15 cellular contexts compared by ENCODE assay signal in the genomic region with DNA sequence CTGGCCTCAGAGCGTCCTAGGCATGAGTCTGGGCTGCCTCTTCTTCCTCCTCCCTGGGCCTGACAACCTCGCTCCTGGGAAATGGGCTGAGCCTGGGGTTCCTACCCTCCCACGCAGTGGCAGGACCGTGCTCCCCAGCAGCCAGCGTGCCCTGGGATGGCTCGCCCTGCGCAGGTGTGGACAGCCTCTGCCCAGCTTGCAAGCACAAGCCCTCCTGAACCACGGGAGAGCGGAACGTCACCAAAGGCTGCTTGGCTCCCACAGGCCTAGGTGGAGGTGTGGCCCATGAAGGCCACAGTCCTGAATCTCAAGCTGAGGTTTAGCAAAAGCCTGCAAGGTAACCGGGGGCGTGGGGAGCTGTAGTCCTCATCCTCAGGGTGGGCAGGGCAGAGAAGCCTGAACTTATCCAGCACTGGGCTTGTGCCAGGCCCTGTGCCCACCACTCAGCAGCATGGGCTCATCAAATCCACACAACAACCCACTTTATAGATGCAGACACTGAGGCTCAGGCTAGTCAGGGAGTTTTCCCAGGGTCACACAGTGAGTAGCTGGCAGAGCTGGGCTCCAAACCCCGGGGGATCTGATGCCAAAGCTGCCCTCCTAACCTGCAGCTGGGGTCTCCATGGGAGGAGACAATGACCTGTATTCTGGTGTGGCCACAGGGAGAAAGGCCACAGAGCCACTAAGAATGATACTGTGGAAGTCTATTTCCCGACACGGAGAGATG. TPM values are rescaled to one million over a fixed set of nuclear protein-coding genes. Genes with fewer than 3 reads are reported as not detected.
DNase-seq lines count a peak whose midpoint lies in the region; ATAC-seq, FAIRE-seq and TF ChIP-seq lines count a peak whose summit lies in the region.
"Had no signal": no experiment of that assay in that cellular context is flagged by ENCODE, and none has a peak within 500 bp of the region (broad histone marks: within the 10 kb centered on the region; RNA-seq: fewer than 3 reads in every experiment).

No MANE protein-coding gene starts in this region.

- no peak overlapping the region for H3K4ac ChIP-seq in neuronal stem cell (ENCODE audit: low read length)

- no peaks in the 10 kb centered on the region for H4K20me1 ChIP-seq in HepG2 (ENCODE audit: insufficient read depth, low read length)
- no peaks in the 10 kb centered on the region for H4K20me1 ChIP-seq in K562 (replicated peaks; ENCODE audit: control insufficient read depth, insufficient read depth, low read length)

- TF ChIP-seq EP300 in HepG2 (IDR thresholded peaks at IDR 0.05; ENCODE audit: low read depth in 2 of 2, low read length in 2 of 2), result no peak
- TF ChIP-seq EP300 in HepG2 (CRISPR knock-in tag; IDR thresholded peaks at IDR 0.05; ENCODE audit: borderline replicate concordance), result no peak
- TF ChIP-seq EP300 in K562 (IDR thresholded peaks at IDR 0.05; ENCODE audit: low read length), result no peak

- H3K23ac ChIP-seq in neuronal stem cell (ENCODE audit: low read depth, low read length, poor library complexity), result no peak overlapping the region

- TF ChIP-seq CTCF in HepG2 (CRISPR knock-in tag; IDR thresholded peaks at IDR 0.05), result no peak
- TF ChIP-seq CTCF in right lobe of liver (IDR thresholded peaks at IDR 0.05), result no peak
- TF ChIP-seq CTCF in K562 (IDR thresholded peaks at IDR 0.05 in 2 of 3, conservative IDR thresholded peaks at IDR 0.05 in 1 of 3; ENCODE audit: insufficient read depth in 2 of 3, low read depth in 1 of 3, low read length in 3 of 3), result no peak
- TF ChIP-seq CTCF in lower lobe of right lung (IDR thresholded peaks at IDR 0.05), result no peak

- H3K79me2 ChIP-seq in HepG2 (ENCODE audit: insufficient read depth, low read length) (no peaks in the 10 kb centered on the region), K562 (ENCODE audit: control insufficient read depth, insufficient read depth, low read length) (no peaks in the 10 kb centered on the region)

- H3K27ac ChIP-seq in HepG2 (ENCODE audit: extremely low read length, insufficient read depth, low read length) (no peak overlapping the region), right lobe of liver (no peak overlapping the region), K562 (ENCODE audit: extremely low read depth, low read depth, low read length) (no peak overlapping the region; the same call in 2 of the 3 replicates), neuronal stem cell (replicated peaks; ENCODE audit: low read length) (no peak overlapping the region), lower lobe of right lung (no peak overlapping the region)

- H3K14ac ChIP-seq in neuronal stem cell (ENCODE audit: low read length), result peak overlapping the region; percentile 42

- H3K9me3 ChIP-seq in HepG2 (ENCODE audit: low read length) (no peaks in the 10 kb centered on the region), right lobe of liver (no peaks in the 10 kb centered on the region), K562 (replicated peaks; ENCODE audit: control insufficient read depth, insufficient read depth, low read depth, low read length) (no peaks in the 10 kb centered on the region), neuronal stem cell (replicated peaks in 1 of 2; ENCODE audit: control insufficient read depth in 2 of 2, insufficient read depth in 1 of 2, low read depth in 1 of 2, low read length in 2 of 2) (no peaks in the 10 kb centered on the region), lower lobe of right lung (no peaks in the 10 kb centered on the region)
- H3K9me3 ChIP-seq: Caco-2, HAP-1 had no signal

- H2BK120ac ChIP-seq in neuronal stem cell (ENCODE audit: low read depth, low read length), result no peak overlapping the region

- no peak overlapping the region for H2BK15ac ChIP-seq in neuronal stem cell (ENCODE audit: low read length)

- BruUV-seq in HepG2 (replicated peaks; lab: Mats Ljungman, UMichigan), result no TSS peak
- no TSS peak for BruUV-seq in K562 (replicated peaks; lab: Mats Ljungman, UMichigan)

- ATAC-seq in HepG2 (no peak), right lobe of liver (no peak), K562 (no peak), lower lobe of right lung (no peak)
- ATAC-seq: Panc1 had no signal

- peak overlapping the region; percentile 63 for H3K18ac ChIP-seq in neuronal stem cell (ENCODE audit: low read length)

- H3K4me3 ChIP-seq in HepG2 (replicated peaks in 1 of 3; ENCODE audit: insufficient read depth in 1 of 3, low read depth in 2 of 3, low read length in 3 of 3) (no peak overlapping the region), right lobe of liver (no peak overlapping the region), K562 (no peak overlapping the region), neuronal stem cell (ENCODE audit: low read length in 2 of 2) (no peak overlapping the region), lower lobe of right lung (no peak overlapping the region)
- H3K4me3 ChIP-seq: HAP-1 had no signal

- no peak for DNase-seq in HepG2 (ENCODE audit: low spot score)
- DNase-seq in right lobe of liver, result no peak
- DNase-seq in K562 (ENCODE audit: extremely low read depth in 1 of 4, low spot score in 3 of 4), result no peak
- no peak for DNase-seq in neuronal stem cell (ENCODE audit: low spot score)
- DNase-seq in lower lobe of right lung, result no peak
- no peak for DNase-seq in DMS153 treated with DMSO at 0.1 percent for 48 hours (lab: John Stamatoyannopoulos, UW; ENCODE audit: unreplicated experiment)
- no peak for DNase-seq in H4 (ENCODE audit: low spot score)
- DNase-seq: Caco-2, GDM1, NCI-H1092 treated with DMSO at 0.1 percent for 48 hours, NCI-H146, NCI-H2081, NCI-H446 treated with DMSO at 0.1 percent for 48 hours had no signal

- H4K91ac ChIP-seq in neuronal stem cell (ENCODE audit: low read depth, low read length, poor library complexity), result no peak overlapping the region

- no peaks in the 10 kb centered on the region for H3K9me1 ChIP-seq in K562 (ENCODE audit: control insufficient read depth, insufficient read depth, low read length)

- CTCF ChIA-PET in HepG2 (lab: Yijun Ruan, JAX; ENCODE audit: low intra/inter-chr PET ratio, low total read pairs), result no interaction called here
- CTCF ChIA-PET in K562 (lab: Yijun Ruan, JAX; ENCODE audit: low intra/inter-chr PET ratio), result no interaction called here

- peak overlapping the region; percentile 67 for H2BK12ac ChIP-seq in neuronal stem cell (ENCODE audit: low read length)

- in situ Hi-C loops in HepG2 (cut with HindIII; ENCODE audit: extremely low pct_ligation_motif_present, low pct_unique_long_range_greater_than_20kb) (no loop called here), K562 (cut with MboI) (no loop called here)

- H2BK5ac ChIP-seq in neuronal stem cell (ENCODE audit: low read length), result no peak overlapping the region

- TF ChIP-seq POLR2A in HepG2 (IDR thresholded peaks at IDR 0.05; ENCODE audit: insufficient read depth in 1 of 2, low read depth in 2 of 2, low read length in 2 of 2) (no peak), right lobe of liver (IDR thresholded peaks at IDR 0.05) (no peak), K562 (conservative IDR thresholded peaks at IDR 0.05) (no peak)

- intact Hi-C loops in HepG2 (cut with micrococcal nuclease; ENCODE audit: unreplicated experiment) (no loop called here), right lobe of liver (cut with DNase I) (no loop called here), K562 (cut with micrococcal nuclease) (no loop called here), lower lobe of right lung (cut with DNase I) (no loop called here)

- H3K79me1 ChIP-seq in neuronal stem cell (ENCODE audit: low read depth, low read length), result no peaks in the 10 kb centered on the region

- no peak for TF ChIP-seq RAD21 in HepG2 (CRISPR knock-in tag; IDR thresholded peaks at IDR 0.05)
- no peak for TF ChIP-seq RAD21 in K562 (CRISPR knock-in tag; conservative IDR thresholded peaks at IDR 0.05 in 1 of 2, IDR thresholded peaks at IDR 0.05 in 1 of 2)

- H2AK5ac ChIP-seq in neuronal stem cell (ENCODE audit: low read depth, low read length), result peak overlapping the region; percentile 31

- H3K9ac ChIP-seq in HepG2 (ENCODE audit: insufficient read depth, low read depth, low read length), result no peak overlapping the region
- peak overlapping the region in 1 of 2 experiments; percentile 74; a peak in 1 of 4 replicates for H3K9ac ChIP-seq in K562 (ENCODE audit: insufficient read depth in 1 of 2, low read depth in 2 of 2, low read length in 2 of 2)
- H3K9ac ChIP-seq in neuronal stem cell (ENCODE audit: low read depth, low read length, poor library complexity), result no peak overlapping the region

- 37% methylated on average over 15 of the region's 15 CpGs for WGBS in HepG2 (ENCODE audit: low lambda C conversion rate)
- 100% methylated on average over 1 of the region's 15 CpGs for WGBS in right lobe of liver (ENCODE audit: insufficient coverage, low coverage, low lambda C conversion rate, missing lambda C conversion rate)
- 74% methylated on average over 14 of the region's 15 CpGs for WGBS in K562 (ENCODE audit: insufficient coverage, low coverage, missing lambda C conversion rate)
- WGBS in neuronal stem cell (ENCODE audit: extremely low coverage in 2 of 2, insufficient read length in 2 of 2, insufficient replicate concordance in 1 of 2), 2 donors, result no CpG with 5 or more reads among the region's 15 CpGs

- FAIRE-seq in HepG2 (lab: Jason Lieb, UNC) (no peak), K562 (lab: Jason Lieb, UNC) (no peak)

- no peaks in the 10 kb centered on the region for H3K36me3 ChIP-seq in HepG2 (replicated peaks in 1 of 2; ENCODE audit: control insufficient read depth in 1 of 2, insufficient read depth in 2 of 2, low read length in 2 of 2)
- H3K36me3 ChIP-seq in right lobe of liver, result no peaks in the 10 kb centered on the region
- no peaks in the 10 kb centered on the region for H3K36me3 ChIP-seq in K562 (ENCODE audit: control insufficient read depth, insufficient read depth, low read length)
- no peaks in the 10 kb centered on the region for H3K36me3 ChIP-seq in neuronal stem cell (replicated peaks in 1 of 2; ENCODE audit: control insufficient read depth in 2 of 2, insufficient read depth in 2 of 2, low read length in 2 of 2)
- no peaks in the 10 kb centered on the region for H3K36me3 ChIP-seq in lower lobe of right lung
- H3K36me3 ChIP-seq: HAP-1 had no signal

- H4K8ac ChIP-seq in neuronal stem cell (ENCODE audit: low read depth, low read length), result no peak overlapping the region

- POLR2A ChIA-PET in HepG2 (lab: Yijun Ruan, JAX), result no interaction called here
- POLR2A ChIA-PET in K562 (lab: Yijun Ruan, JAX), result interaction anchor here (0.6 to 1.7 kb wide), 4 partner anchors 15 to 22 kb away, joined by 3 to 6 read pairs (median 4); no protein-coding TSS in a partner anchor

- 0 out of 2 replicates have a peak, but pooled peaks cover 10% of the 10 kb centered on the region for H3K4me1 ChIP-seq in HepG2 (ENCODE audit: insufficient read depth, low read length)
- H3K4me1 ChIP-seq in right lobe of liver, result no peaks in the 10 kb centered on the region
- H3K4me1 ChIP-seq in K562 (replicated peaks in 1 of 2; ENCODE audit: control insufficient read depth in 2 of 2, insufficient read depth in 2 of 2, low read length in 2 of 2), result peaks cover 65 to 66% of the 10 kb centered on the region in 2 experiments
- H3K4me1 ChIP-seq in neuronal stem cell (ENCODE audit: control insufficient read depth in 2 of 2, insufficient read depth in 1 of 2, low read depth in 1 of 2, low read length in 2 of 2), result no peaks in the 10 kb centered on the region
- H3K4me1 ChIP-seq in lower lobe of right lung, result no peaks in the 10 kb centered on the region
- H3K4me1 ChIP-seq: Caco-2, HAP-1 had no signal

- H3K4me2 ChIP-seq in HepG2 (ENCODE audit: low read depth, low read length) (no peak overlapping the region), K562 (ENCODE audit: insufficient read depth, low read length) (no peak overlapping the region), neuronal stem cell (ENCODE audit: insufficient read depth, low read length, poor library complexity, severe bottlenecking) (no peak overlapping the region)

- H3K27me3 ChIP-seq in HepG2 (ENCODE audit: control insufficient read depth in 1 of 2, insufficient read depth in 2 of 2, low read length in 2 of 2) (peaks cover 16 to 68% of the 10 kb centered on the region in 2 experiments; a peak in 4 of 5 replicates), right lobe of liver (no peaks in the 10 kb centered on the region), K562 (ENCODE audit: control insufficient read depth in 2 of 2, insufficient read depth in 2 of 2, low read length in 2 of 2) (no peaks in the 10 kb centered on the region), neuronal stem cell (ENCODE audit: control insufficient read depth in 3 of 3, insufficient read depth in 3 of 3, low read depth in 1 of 3, low read length in 3 of 3) (peaks cover 0 to 18% (median 0%) of the 10 kb centered on the region in 3 experiments), lower lobe of right lung (ENCODE audit: low read depth) (peaks cover 3% of the 10 kb centered on the region)

- H2AFZ ChIP-seq in HepG2 (ENCODE audit: low read length) (no peak overlapping the region), K562 (ENCODE audit: low read depth, low read length) (peak overlapping the region; percentile 87; the same call in 1 of the 2 replicates), neuronal stem cell (ENCODE audit: low read length) (no peak overlapping the region)

RNA-seq across cellular contexts. Expression of a gene that starts 25.3 kb away (rescaled TPM):
- total RNA-seq in HepG2 (2016; rRNA removed; fragmentation: Illumina TruSeq; extraction: Trizol) (29.6 and 34.2 TPM in 2 replicates), right lobe of liver (10 to 100 TPM in 3 of 6 experiments, 1 to 10 TPM in 3; 3.9 to 16.9 (median 9.6) TPM), K562 (2014; rRNA removed) (63.6 and 74.0 TPM in 2 replicates), K562 (2014; rRNA removed; fragmentation: Illumina TruSeq; extraction: Trizol) (10.9 and 12.3 TPM in 2 replicates), K562 (2015; rRNA removed; fragmentation: Illumina TruSeq; extraction: Trizol) (33.9 and 36.1 TPM in 2 replicates), K562 (2021) (82.4 and 83.4 TPM in 2 replicates), lower lobe of right lung (15.5 TPM)
- total RNA-seq in HepG2 (2016; cell fraction: cytosol; rRNA removed; fragmentation: Illumina TruSeq; extraction: Trizol; ENCODE audit: low read depth), result 29.5 and 32.8 TPM in 2 replicates
- total RNA-seq in HepG2 (2016; cell fraction: insoluble cytoplasmic fraction; rRNA removed; fragmentation: Illumina TruSeq; extraction: Trizol), result 24.0 and 34.3 TPM in 2 replicates
- total RNA-seq in HepG2 (2016; cell fraction: membrane; rRNA removed; fragmentation: Illumina TruSeq; extraction: Trizol), result 69.5 and 80.5 TPM in 2 replicates
- total RNA-seq in HepG2 (2016; cell fraction: nucleus; rRNA removed; fragmentation: Illumina TruSeq; extraction: Trizol), result 16.2 and 19.5 TPM in 2 replicates
- polyA plus RNA-seq in HepG2 (2011; rRNA removed) (24.2 and 30.0 TPM in 2 replicates), K562 (2011; rRNA removed) (31.9 and 33.2 TPM in 2 replicates), K562 (2014; fragmentation: Illumina TruSeq; extraction: Trizol) (22.5 and 55.0 TPM in 2 replicates), K562 (2014; fragmentation: Nextera tagmentation; extraction: Ambion mirVana) (under 1 TPM; 0.28 to 0.39 TPM), K562 (2014; rRNA removed) (79.6 and 84.1 TPM in 2 replicates)
- polyA plus RNA-seq in HepG2 (2011; cell fraction: cytosol; rRNA removed), result 25.8 and 35.6 TPM in 2 replicates
- 24.4 and 25.9 TPM in 2 replicates for polyA plus RNA-seq in HepG2 (2011; cell fraction: nucleus; rRNA removed)
- 13.9 and 24.8 TPM in 2 replicates for polyA plus RNA-seq in HepG2 (2012)
- 44.0 and 53.1 TPM in 2 replicates for polyA plus RNA-seq in HepG2 (2016; cell fraction: cytosol; fragmentation: Illumina TruSeq; extraction: Trizol; ENCODE audit: low read depth)
- 40.7 and 50.0 TPM in 2 replicates for polyA plus RNA-seq in HepG2 (2016; cell fraction: insoluble cytoplasmic fraction; fragmentation: Illumina TruSeq; extraction: Trizol; ENCODE audit: low read depth)
- 80.4 and 89.1 TPM in 2 replicates for polyA plus RNA-seq in HepG2 (2016; cell fraction: membrane; fragmentation: Illumina TruSeq; extraction: Trizol; ENCODE audit: low read depth)
- polyA plus RNA-seq in HepG2 (2016; cell fraction: nucleus; fragmentation: Illumina TruSeq; extraction: Trizol; ENCODE audit: insufficient read depth, low read depth), result 34.0 and 39.8 TPM in 2 replicates
- polyA minus RNA-seq in HepG2 (2011; rRNA and poly(A)+ RNA removed; ENCODE audit: low replicate concordance), result 9.8 and 33.7 TPM in 2 replicates
- polyA minus RNA-seq in HepG2 (2011; cell fraction: cytosol; rRNA and poly(A)+ RNA removed), result 16.2 and 17.4 TPM in 2 replicates
- 6.2 and 7.1 TPM in 2 replicates for polyA minus RNA-seq in HepG2 (2011; cell fraction: nucleus; rRNA and poly(A)+ RNA removed)
- total RNA-seq in K562 (2011; cell fraction: chromatin; rRNA removed; ENCODE audit: low replicate concordance), result 13.6 and 33.0 TPM in 2 replicates
- 29.3 and 29.4 TPM in 2 replicates for total RNA-seq in K562 (2011; cell fraction: nucleolus; rRNA removed)
- total RNA-seq in K562 (2011; cell fraction: nucleoplasm; rRNA removed), result 21.9 and 24.7 TPM in 2 replicates
- polyA plus RNA-seq in K562 (2011; cell fraction: cytosol; rRNA removed), result 44.2 and 145 TPM in 2 replicates
- 29.1 and 66.0 TPM in 2 replicates for polyA plus RNA-seq in K562 (2011; cell fraction: nucleus; rRNA removed)
- polyA plus RNA-seq in K562 (2012), result 54.8 and 56.8 TPM in 2 replicates
- 7.0 and 14.2 TPM in 2 replicates for polyA minus RNA-seq in K562 (2011; rRNA and poly(A)+ RNA removed)
- polyA minus RNA-seq in K562 (2011; cell fraction: cytosol; rRNA and poly(A)+ RNA removed), result 35.7 and 38.9 TPM in 2 replicates
- 8.0 and 10.9 TPM in 2 replicates for polyA minus RNA-seq in K562 (2011; cell fraction: nucleus; rRNA and poly(A)+ RNA removed)
- 38.4 TPM for polyA plus RNA-seq in neuronal stem cell (2013, experiment 1 of 2)
- 40.3 TPM for polyA plus RNA-seq in neuronal stem cell (2013, experiment 2 of 2)
- 7.4 and 12.3 TPM in 2 replicates for total RNA-seq in H4 (2014; rRNA removed; shearing (Covaris generic))
